In genomic region chr1:3373175-3373574, GRCh38 we compare ENCODE assay signal across 22 cellular contexts.
DNase-seq lines count a peak whose midpoint lies in the region; ATAC-seq and TF ChIP-seq lines count a peak whose summit lies in the region.
"Had no signal": no experiment of that assay in that cellular context is flagged by ENCODE, and none has a peak within 500 bp of the region (broad histone marks: within the 10 kb centered on the region; RNA-seq: fewer than 3 reads in every experiment).

No MANE protein-coding gene starts in this region.

- H3K9ac ChIP-seq in BLaER1 (no peak overlapping the region), mesendoderm (ENCODE audit: low read length) (no peak overlapping the region)

- TF ChIP-seq EP300 in suprapubic skin (IDR thresholded peaks at IDR 0.05), result no peak

- H2BK5ac ChIP-seq in mesendoderm (ENCODE audit: low read length), result no peak overlapping the region

- H3K9me3 ChIP-seq in BLaER1 (no peaks in the 10 kb centered on the region), thoracic aorta (no peaks in the 10 kb centered on the region), suprapubic skin (no peaks in the 10 kb centered on the region)
- H3K9me3 ChIP-seq: Caco-2, SJSA1 had no signal

- no peaks in the 10 kb centered on the region for H3K79me2 ChIP-seq in mesendoderm (ENCODE audit: control insufficient read depth, insufficient read depth, low read length)

- no peak overlapping the region for H2BK15ac ChIP-seq in mesendoderm (replicated peaks; ENCODE audit: low read depth)

- no peak overlapping the region for H3K23ac ChIP-seq in mesendoderm (ENCODE audit: low read length)

- ATAC-seq in thoracic aorta (ENCODE audit: insufficient number of reproducible peaks, low FRiP score, low read depth) (no peak), GM21526 (IDR thresholded peaks at IDR 0.05; ENCODE audit: low FRiP score, unreplicated experiment) (no peak)
- ATAC-seq: CD8-positive, alpha-beta T cell; GM12878; PC-3 had no signal

- H3K56ac ChIP-seq in mesendoderm (ENCODE audit: low read length), result no peak overlapping the region

- no CpG with 5 or more reads among the region's 19 CpGs for WGBS in suprapubic skin
- no CpG with 5 or more reads among the region's 19 CpGs for WGBS in mesendoderm (ENCODE audit: extremely low coverage, insufficient coverage, low lambda C conversion rate)

- H2AK5ac ChIP-seq in mesendoderm (ENCODE audit: low read length), result no peak overlapping the region

- peaks cover 89% of the 10 kb centered on the region for H4K20me1 ChIP-seq in BLaER1

- H4K5ac ChIP-seq in mesendoderm (ENCODE audit: low read length), result no peak overlapping the region

- H3K4me2 ChIP-seq in BLaER1, result peak overlapping the region; percentile 86
- H3K4me2 ChIP-seq in mesendoderm (ENCODE audit: low read length), result no peak overlapping the region

- H3K36me3 ChIP-seq in BLaER1, result no peaks in the 10 kb centered on the region
- no peaks in the 10 kb centered on the region for H3K36me3 ChIP-seq in thoracic aorta
- no peaks in the 10 kb centered on the region for H3K36me3 ChIP-seq in suprapubic skin
- no peaks in the 10 kb centered on the region for H3K36me3 ChIP-seq in mesendoderm (ENCODE audit: control insufficient read depth, insufficient read depth, low read length)
- H3K36me3 ChIP-seq: SJSA1 had no signal

- no peak overlapping the region for H3K4ac ChIP-seq in mesendoderm (ENCODE audit: low read depth, low read length)

- no peak for TF ChIP-seq CTCF in thoracic aorta (IDR thresholded peaks at IDR 0.05)
- TF ChIP-seq CTCF in suprapubic skin (IDR thresholded peaks at IDR 0.05), result no peak

- H3K4me3 ChIP-seq in BLaER1 (peak overlapping the region; percentile 17; the same call in 1 of the 2 replicates), thoracic aorta (peak overlapping the region; percentile 8), suprapubic skin (no peak overlapping the region), mesendoderm (ENCODE audit: low read length) (no peak overlapping the region)
- H3K4me3 ChIP-seq: GM12878, SJSA1 had no signal

- H3K18ac ChIP-seq in mesendoderm (ENCODE audit: low read length), result no peak overlapping the region

- DNase-seq in RPMI7951 (ENCODE audit: low read depth) (peak; percentile 57), glomerular visceral epithelial cell (ENCODE audit: extremely low spot score) (peak; percentile 25), thoracic aorta (ENCODE audit: low spot score) (no peak), suprapubic skin (ENCODE audit: low spot score in 2 of 2) (no peak), mesendoderm (no peak)
- DNase-seq: AML-193; Caco-2; CD8-positive, alpha-beta T cell; EL; GDM1; NCI-H1092; NCI-H1417 treated with DMSO at 0.1 percent for 48 hours; NCI-H1694 treated with DMSO at 0.1 percent for 48 hours; NCI-H524; NCI-H774; PC-3; Right ventricle myocardium superior had no signal

- no peak overlapping the region for H2BK120ac ChIP-seq in mesendoderm (ENCODE audit: low read depth, low read length)

- no peaks in the 10 kb centered on the region for H3K79me1 ChIP-seq in mesendoderm (ENCODE audit: low read length)

- H3K4me1 ChIP-seq in BLaER1 (peaks cover 34% of the 10 kb centered on the region), thoracic aorta (ENCODE audit: control insufficient read depth in 1 of 2, low read depth in 2 of 2) (peaks cover 43 to 70% of the 10 kb centered on the region in 2 donors), suprapubic skin (peaks cover 19% of the 10 kb centered on the region), mesendoderm (ENCODE audit: control insufficient read depth, low read depth, low read length) (no peaks in the 10 kb centered on the region)
- H3K4me1 ChIP-seq: Caco-2, SJSA1 had no signal

- peaks cover 100% of the 10 kb centered on the region for H3K27me3 ChIP-seq in BLaER1
- H3K27me3 ChIP-seq in thoracic aorta (replicated peaks; ENCODE audit: insufficient read depth), result no peaks in the 10 kb centered on the region
- peaks cover 49% of the 10 kb centered on the region for H3K27me3 ChIP-seq in suprapubic skin
- no peaks in the 10 kb centered on the region for H3K27me3 ChIP-seq in mesendoderm (ENCODE audit: insufficient read depth, low read length, poor library complexity)
- H3K27me3 ChIP-seq: SJSA1 had no signal

- no peak for TF ChIP-seq POLR2A in suprapubic skin (IDR thresholded peaks at IDR 0.05)

- H3K27ac ChIP-seq in BLaER1 (no peak overlapping the region), thoracic aorta (peak overlapping the region; percentile 93 to 99), suprapubic skin (no peak overlapping the region), mesendoderm (ENCODE audit: low read depth, low read length) (no peak overlapping the region)
- H3K27ac ChIP-seq: C4-2B, SJSA1 had no signal

- no peak overlapping the region for H4K8ac ChIP-seq in mesendoderm (ENCODE audit: low read depth, low read length)

Comparison
In these comparisons a context has a peak if more than half of its experiments do, and no peak if none do; other contexts are left out.
1. H3K27ac ChIP-seq: peak in thoracic aorta (2 of 2); none in BLaER1 (single experiment), suprapubic skin (single experiment) and mesendoderm (single experiment).
2. H3K4me3 ChIP-seq: peak in BLaER1 (single experiment) and thoracic aorta (single experiment); none in suprapubic skin (single experiment) and mesendoderm (single experiment).
3. DNase-seq: peak in RPMI7951 (single experiment) and glomerular visceral epithelial cell (single experiment); none in thoracic aorta (single experiment), suprapubic skin (0 of 2) and mesendoderm (single experiment).